ENCODE assay signal across 12 cellular contexts in genomic region chr15:41966920-41967465, GRCh38. TPM values are rescaled to one million over a fixed set of nuclear protein-coding genes. Genes with fewer than 3 reads are reported as not detected.
DNase-seq lines count a peak whose midpoint lies in the region; ATAC-seq and TF ChIP-seq lines count a peak whose summit lies in the region.
"Had no signal": no experiment of that assay in that cellular context is flagged by ENCODE, and none has a peak within 500 bp of the region (broad histone marks: within the 10 kb centered on the region; RNA-seq: fewer than 3 reads in every experiment).

No MANE protein-coding gene starts in this region.

- peak overlapping the region; percentile 32 for H3K27ac Mint-ChIP-seq in chondrocyte (ENCODE audit: unreplicated experiment)

- ATAC-seq in GM18511 (IDR thresholded peaks at IDR 0.05; ENCODE audit: unreplicated experiment): no peak
- ATAC-seq: naive thymus-derived CD4-positive, alpha-beta T cell had no signal

- peak overlapping the region; percentile 39 for H3K27ac ChIP-seq in AG04450 (ENCODE audit: low read depth, low read length)
- peak overlapping the region; percentile 39 for H3K27ac ChIP-seq in parathyroid adenoma

- H3K4me3 ChIP-seq in AG04450 (ENCODE audit: low read depth, low read length): no peak overlapping the region
- no peak overlapping the region for H3K4me3 ChIP-seq in parathyroid adenoma (ENCODE audit: low read depth, low read length)

- no peak overlapping the region for H3K4me2 ChIP-seq in parathyroid adenoma (ENCODE audit: low read length)

- peaks cover 62% of the 10 kb centered on the region for H3K4me1 Mint-ChIP-seq in chondrocyte (ENCODE audit: low read depth)

- peaks cover under 1% of the 10 kb centered on the region for H3K36me3 Mint-ChIP-seq in chondrocyte (ENCODE audit: low read depth)

- H3K27me3 ChIP-seq in AG04450 (ENCODE audit: control insufficient read depth, insufficient read depth, low read length): no peaks in the 10 kb centered on the region
- H3K27me3 ChIP-seq in parathyroid adenoma (ENCODE audit: control insufficient read depth, insufficient read depth, low read length): no peaks in the 10 kb centered on the region

- CTCF ChIA-PET in AG04450 (lab: Charles Lee): interaction anchor here (1.0 to 1.3 kb wide), 2 partner anchors 18 to 62 kb away, joined by 3 read pairs; no protein-coding TSS in a partner anchor

- H2AFZ ChIP-seq in parathyroid adenoma: no peak overlapping the region

- TF ChIP-seq CTCF in AG04450 (IDR thresholded peaks at IDR 0.05; ENCODE audit: low read depth, low read length) (no peak), chondrocyte (IDR thresholded peaks at IDR 0.05) (no peak), parathyroid adenoma (IDR thresholded peaks at IDR 0.05) (no peak)

- H3K9me3 Mint-ChIP-seq in chondrocyte (ENCODE audit: low read depth): peaks cover 3% of the 10 kb centered on the region

- no peaks in the 10 kb centered on the region for H3K36me3 ChIP-seq in parathyroid adenoma (ENCODE audit: control insufficient read depth, insufficient read depth, low read length)

- DNase-seq in AG04450 (ENCODE audit: low read depth, low spot score): no peak
- DNase-seq in CMK (ENCODE audit: low read depth): peak; percentile 56
- no peak for DNase-seq in chondrocyte (ENCODE audit: low spot score)
- no peak for DNase-seq in DMS 273 (lab: John Stamatoyannopoulos, UW; ENCODE audit: unreplicated experiment)
- no peak for DNase-seq in NCI-H510A treated with DMSO at 0.1 percent for 48 hours (lab: John Stamatoyannopoulos, UW)
- no peak for DNase-seq in KG1 (lab: John Stamatoyannopoulos, UW)
- DNase-seq: activated CD4-positive, CD25-positive, alpha-beta regulatory T cell; naive thymus-derived CD4-positive, alpha-beta T cell; NCI-H446 treated with DMSO at 0.1 percent for 48 hours had no signal

- POLR2A ChIA-PET in AG04450 (lab: Yijun Ruan, JAX): interaction anchor here (1.0 kb wide), 1 partner anchor 18 kb away, joined by 3 read pairs; no protein-coding TSS in a partner anchor

- no peak overlapping the region for H3K9ac ChIP-seq in parathyroid adenoma

- H3K4me3 Mint-ChIP-seq in chondrocyte (ENCODE audit: unreplicated experiment): no peak overlapping the region

- no peaks in the 10 kb centered on the region for H3K9me3 ChIP-seq in AG04450 (ENCODE audit: control insufficient read depth, insufficient read depth, low read length)
- H3K9me3 ChIP-seq in parathyroid adenoma (ENCODE audit: control insufficient read depth, low read length): no peaks in the 10 kb centered on the region

- no peaks in the 10 kb centered on the region for H3K27me3 Mint-ChIP-seq in chondrocyte (ENCODE audit: low read depth)
- H3K27me3 Mint-ChIP-seq: naive thymus-derived CD4-positive, alpha-beta T cell had no signal

- H3K79me2 ChIP-seq in parathyroid adenoma: peaks cover 4% of the 10 kb centered on the region

- peaks cover 3% of the 10 kb centered on the region for H3K4me1 ChIP-seq in parathyroid adenoma

RNA-seq across cellular contexts. Expression of gene EHD4, which starts 5.4 kb away (rescaled TPM):
- 19.3 and 22.4 TPM in 2 replicates for polyA plus RNA-seq in AG04450 (2011; rRNA removed)
- 27.8 and 32.8 TPM in 2 replicates for polyA minus RNA-seq in AG04450 (2011; rRNA and poly(A)+ RNA removed)
- 23.2 to 23.9 TPM (median 23.8 TPM) in 3 replicates for total RNA-seq in chondrocyte

RNA-seq across cellular contexts. Expression of gene PLA2G4E, which starts 53.8 kb away (rescaled TPM):
- not detected in 2 replicates for polyA plus RNA-seq in AG04450 (2011; rRNA removed)
- not detected in 2 replicates for polyA minus RNA-seq in AG04450 (2011; rRNA and poly(A)+ RNA removed)
- total RNA-seq in chondrocyte: not detected in 3 replicates
- total RNA-seq: M059J; naive thymus-derived CD4-positive, alpha-beta T cell had no signal
- polyA plus RNA-seq: naive thymus-derived CD4-positive, alpha-beta T cell had no signal
